Comparison of ENCODE assay signal across 7 cellular contexts in genomic region chr7:67358313-67358712, GRCh38.
DNase-seq lines count a peak whose midpoint lies in the region; TF ChIP-seq lines count a peak whose summit lies in the region.
"Not testable (repeated sequence)": the region's sequence is repeated elsewhere in the genome, so short reads cannot be mapped to it uniquely, and the experiment has no call there.

No MANE protein-coding gene starts in this region.

- H3K36me3 Mint-ChIP-seq in progenitor cell of endocrine pancreas (ENCODE audit: insufficient read depth), result peaks cover 14% of the 10 kb centered on the region

- peak overlapping the region; percentile 41 for H3K27ac Mint-ChIP-seq in progenitor cell of endocrine pancreas

- H3K27me3 ChIP-seq in adrenal gland, result not testable (repeated sequence)

- H3K4me3 ChIP-seq in adrenal gland, coronary artery: not testable (repeated sequence)

- H3K4me1 Mint-ChIP-seq in progenitor cell of endocrine pancreas (ENCODE audit: low read depth), result peaks cover 15% of the 10 kb centered on the region

- not testable (repeated sequence) for H3K4me3 Mint-ChIP-seq in progenitor cell of endocrine pancreas (ENCODE audit: low read depth)

- not testable (repeated sequence) for H3K9me3 ChIP-seq in adrenal gland (replicated peaks in 1 of 3)

- 49 to 70% (median 65%) methylated on average over 8 of the region's 8 CpGs for WGBS in adrenal gland, 4 donors

- not testable (repeated sequence) for H3K27me3 Mint-ChIP-seq in progenitor cell of endocrine pancreas

- TF ChIP-seq CTCF in adrenal gland (IDR thresholded peaks at IDR 0.05); coronary artery (IDR thresholded peaks at IDR 0.05); progenitor cell of endocrine pancreas (IDR thresholded peaks at IDR 0.05; ENCODE audit: unreplicated experiment): not testable (repeated sequence)

- DNase-seq in EH (ENCODE audit: low read depth) (peak; percentile 18), HT1080 (ENCODE audit: low read depth) (peak; percentile 13), OCI-M1 (lab: John Stamatoyannopoulos, UW) (peak; percentile 30), adrenal gland (peak in 6 of 7 donors; percentile 29 to 68 (median 46)), coronary artery (ENCODE audit: low spot score) (peak; percentile 35), iris pigment epithelial cell (ENCODE audit: low read depth) (peak; percentile 56)
- DNase-seq in progenitor cell of endocrine pancreas (ENCODE audit: low spot score, unreplicated experiment), result not testable (repeated sequence)

- H3K36me3 ChIP-seq in adrenal gland (replicated peaks in 1 of 2), result not testable (repeated sequence)

- H3K4me1 ChIP-seq in adrenal gland (replicated peaks in 1 of 2), result not testable (repeated sequence)

- not testable (repeated sequence) for TF ChIP-seq POLR2A in adrenal gland (IDR thresholded peaks at IDR 0.05)

- H3K9me3 Mint-ChIP-seq in progenitor cell of endocrine pancreas (ENCODE audit: low read depth), result peaks cover 15% of the 10 kb centered on the region

- intact Hi-C loops in adrenal gland (cut with DNase I), result not testable (repeated sequence)

- H3K27ac ChIP-seq in adrenal gland, result peak overlapping the region in 2 of 5 donors; percentile 40 to 51
- H3K27ac ChIP-seq in coronary artery, result not testable (repeated sequence)
